In the genomic region with DNA sequence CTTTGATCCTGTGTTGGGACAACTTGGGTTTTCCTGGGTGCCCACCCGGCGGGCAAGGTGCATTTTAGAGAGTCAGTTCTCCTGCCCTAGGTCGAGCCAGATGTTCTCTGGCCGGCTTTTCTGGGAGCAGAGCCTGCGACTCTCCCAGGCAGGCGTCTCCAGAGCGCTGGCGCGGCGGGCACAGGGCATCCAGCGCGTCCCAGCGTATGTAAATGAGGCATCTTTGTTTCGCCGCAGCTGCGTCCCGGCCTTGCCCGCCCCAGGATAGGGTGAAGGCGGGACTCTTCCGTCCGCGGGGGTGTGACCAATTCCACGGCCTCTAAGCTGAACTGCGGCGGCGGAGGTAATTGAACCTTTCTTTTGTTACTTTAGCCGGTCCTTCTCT, we compare ENCODE assay signal across 12 cellular contexts. TPM values are rescaled to one million over a fixed set of nuclear protein-coding genes. Genes with fewer than 3 reads are reported as not detected.
DNase-seq lines count a peak whose midpoint lies in the region; ATAC-seq and TF ChIP-seq lines count a peak whose summit lies in the region.
"Had no signal": no experiment of that assay in that cellular context is flagged by ENCODE, and none has a peak within 500 bp of the region (broad histone marks: within the 10 kb centered on the region; RNA-seq: fewer than 3 reads in every experiment).

No MANE protein-coding gene starts in this region.

- no peaks in the 10 kb centered on the region for H3K4me1 ChIP-seq in naive thymus-derived CD4-positive, alpha-beta T cell (ENCODE audit: control insufficient read depth in 2 of 2, insufficient read depth in 2 of 2, low read length in 2 of 2)
- H3K4me1 ChIP-seq: adrenal gland had no signal

- intact Hi-C loops in naive thymus-derived CD4-positive, alpha-beta T cell (cut with micrococcal nuclease): loop anchor here in 1 of 2 donors (5.0 kb wide), 2 partner anchors 955 to 1790 kb away; no protein-coding TSS in a partner anchor

- peak overlapping the region; percentile 84 for H3K4me3 Mint-ChIP-seq in nephron progenitor cell
- H3K4me3 Mint-ChIP-seq in naive thymus-derived CD4-positive, alpha-beta T cell: no peak overlapping the region

- CTCF ChIA-PET in naive thymus-derived CD4-positive, alpha-beta T cell (lab: Charles Lee): no interaction called here

- H3K27me3 Mint-ChIP-seq in nephron progenitor cell (ENCODE audit: low read depth, poor library complexity): peaks cover 34% of the 10 kb centered on the region
- peaks cover 52 to 76% (median 62%) of the 10 kb centered on the region in 5 donors for H3K27me3 Mint-ChIP-seq in naive thymus-derived CD4-positive, alpha-beta T cell

- POLR2A ChIA-PET in naive thymus-derived CD4-positive, alpha-beta T cell (lab: Charles Lee): no interaction called here

- peaks cover 0 to 4% of the 10 kb centered on the region in 2 donors for H3K27me3 ChIP-seq in naive thymus-derived CD4-positive, alpha-beta T cell (ENCODE audit: control insufficient read depth in 2 of 2, insufficient read depth in 2 of 2, low read length in 2 of 2)

- TF ChIP-seq CTCF in foreskin fibroblast (IDR thresholded peaks at IDR 0.05; ENCODE audit: low read depth, low read length) (no peak), nephron progenitor cell (IDR thresholded peaks at IDR 0.05) (no peak)

- H3K9me3 Mint-ChIP-seq in nephron progenitor cell: no peaks in the 10 kb centered on the region
- H3K9me3 Mint-ChIP-seq in naive thymus-derived CD4-positive, alpha-beta T cell: peaks cover 2 to 51% (median 14%) of the 10 kb centered on the region in 11 donors

- no peak overlapping the region for H3K27ac ChIP-seq in naive thymus-derived CD4-positive, alpha-beta T cell (ENCODE audit: low read depth, low read length)

- DNase-seq in EH (ENCODE audit: low read depth): peak; percentile 46
- peak; percentile 44 for DNase-seq in NCI-H510A treated with DMSO at 0.1 percent for 48 hours (lab: John Stamatoyannopoulos, UW)
- peak in 1 of 2 donors; percentile 19 for DNase-seq in foreskin fibroblast
- DNase-seq in nephron progenitor cell: peak; percentile 73
- DNase-seq in stimulated activated naive CD4-positive, alpha-beta T cell treated with Interleukin-2 at 50 U/mL for 16 hours (lab: John Stamatoyannopoulos, UW): no peak
- no peak for DNase-seq in naive thymus-derived CD4-positive, alpha-beta T cell
- no peak for DNase-seq in NCI-H2107 (lab: John Stamatoyannopoulos, UW)
- DNase-seq in HPDE6-E6E7 (ENCODE audit: extremely low spot score): no peak
- DNase-seq: DND-41, KBM-7, OCI-M1 had no signal

- no peaks in the 10 kb centered on the region for H3K9me3 ChIP-seq in naive thymus-derived CD4-positive, alpha-beta T cell (ENCODE audit: control insufficient read depth in 2 of 3, low read length in 3 of 3)
- H3K9me3 ChIP-seq: adrenal gland had no signal

- peak overlapping the region; percentile 34 to 37 for H3K4me3 ChIP-seq in foreskin fibroblast (ENCODE audit: low read depth in 1 of 2, low read length in 2 of 2)
- H3K4me3 ChIP-seq in naive thymus-derived CD4-positive, alpha-beta T cell (ENCODE audit: low read length): no peak overlapping the region
- H3K4me3 ChIP-seq: adrenal gland had no signal

- peaks cover 66% of the 10 kb centered on the region for H3K4me1 Mint-ChIP-seq in nephron progenitor cell
- peaks cover 0 to 4% (median 0%) of the 10 kb centered on the region in 7 donors for H3K4me1 Mint-ChIP-seq in naive thymus-derived CD4-positive, alpha-beta T cell

- no peak for ATAC-seq in naive thymus-derived CD4-positive, alpha-beta T cell

- H3K36me3 ChIP-seq in naive thymus-derived CD4-positive, alpha-beta T cell (ENCODE audit: control insufficient read depth in 2 of 3, insufficient read depth in 3 of 3, low read length in 3 of 3): no peaks in the 10 kb centered on the region
- H3K36me3 ChIP-seq: adrenal gland had no signal

- no peaks in the 10 kb centered on the region for H3K36me3 Mint-ChIP-seq in nephron progenitor cell (ENCODE audit: low read depth)
- peaks cover 0 to 12% (median 3%) of the 10 kb centered on the region in 5 donors for H3K36me3 Mint-ChIP-seq in naive thymus-derived CD4-positive, alpha-beta T cell

- H3K27ac Mint-ChIP-seq in nephron progenitor cell: no peak overlapping the region
- H3K27ac Mint-ChIP-seq in naive thymus-derived CD4-positive, alpha-beta T cell: no peak overlapping the region

RNA-seq across cellular contexts. Expression of a gene that starts 9.1 kb away (rescaled TPM):
- total RNA-seq in naive thymus-derived CD4-positive, alpha-beta T cell: under 1 TPM in 2 of 5 experiments, not detected in 3; 0.16 to 0.22 TPM
- not detected for polyA plus RNA-seq in naive thymus-derived CD4-positive, alpha-beta T cell

Comparison
In these comparisons a context has a peak if more than half of its experiments do, and no peak if none do; other contexts are left out.
1. DNase-seq: peak in EH (single experiment), NCI-H510A treated with DMSO at 0.1 percent for 48 hours (single experiment) and nephron progenitor cell (single experiment); none in stimulated activated naive CD4-positive, alpha-beta T cell treated with Interleukin-2 at 50 U/mL for 16 hours (single experiment), naive thymus-derived CD4-positive, alpha-beta T cell (0 of 9), NCI-H2107 (single experiment) and HPDE6-E6E7 (single experiment).